12 cellular contexts compared by ENCODE assay signal in genomic region chr11:62610403-62610802, GRCh38. TPM values are rescaled to one million over a fixed set of nuclear protein-coding genes. Genes with fewer than 3 reads are reported as not detected.
DNase-seq lines count a peak whose midpoint lies in the region; ATAC-seq and TF ChIP-seq lines count a peak whose summit lies in the region.
"Had no signal": no experiment of that assay in that cellular context is flagged by ENCODE, and none has a peak within 500 bp of the region (broad histone marks: within the 10 kb centered on the region; RNA-seq: fewer than 3 reads in every experiment).

No MANE protein-coding gene starts in this region.

- TF ChIP-seq CTCF in nephron progenitor cell (IDR thresholded peaks at IDR 0.05) = no peak

- peaks cover 39 to 72% (median 44%) of the 10 kb centered on the region in 3 donors for H3K4me1 Mint-ChIP-seq in CD8-positive, alpha-beta memory T cell
- peaks cover 10 to 18% (median 17%) of the 10 kb centered on the region in 3 donors for H3K4me1 Mint-ChIP-seq in IgD-negative memory B cell
- H3K4me1 Mint-ChIP-seq in activated naive CD8-positive, alpha-beta T cell treated with anti-CD3 and anti-CD28 coated beads, Interleukin-2, amount 10 ng/mL, durations not matched to agents 7 days and 5 days = peaks cover 39% of the 10 kb centered on the region
- peaks cover 77% of the 10 kb centered on the region for H3K4me1 Mint-ChIP-seq in nephron progenitor cell

- peaks cover 0 to 66% (median 7%) of the 10 kb centered on the region in 3 donors for H3K36me3 Mint-ChIP-seq in CD8-positive, alpha-beta memory T cell
- H3K36me3 Mint-ChIP-seq in IgD-negative memory B cell (no peaks in the 10 kb centered on the region), nephron progenitor cell (ENCODE audit: low read depth) (peaks cover 14% of the 10 kb centered on the region)
- H3K36me3 Mint-ChIP-seq in activated naive CD8-positive, alpha-beta T cell treated with anti-CD3 and anti-CD28 coated beads, Interleukin-2, amount 10 ng/mL, durations not matched to agents 7 days and 5 days = peaks cover 16% of the 10 kb centered on the region

- peaks cover 30% of the 10 kb centered on the region for H3K4me1 ChIP-seq in CD8-positive, alpha-beta memory T cell (ENCODE audit: insufficient read depth, low read length)

- POLR2A ChIA-PET in CD8-positive, alpha-beta memory T cell (lab: Charles Lee) = interaction anchor here (0.5 to 5.4 kb wide), 4 partner anchors 8 to 176 kb away, joined by 3 to 32 read pairs (median 15); partner anchors contain the start of genes MTA2 and TUT1
- POLR2A ChIA-PET in activated naive CD8-positive, alpha-beta T cell treated with anti-CD3 and anti-CD28 coated beads, Interleukin-2, amount 10 ng/mL, durations not matched to agents 7 days and 5 days (lab: Charles Lee) = interaction anchor here (1.0 to 5.0 kb wide), 8 partner anchors 9 to 271 kb away, joined by 3 to 50 read pairs (median 22); partner anchors contain the start of genes B3GAT3, C11orf98, CSKMT and INTS5

- no peaks in the 10 kb centered on the region for H3K27me3 ChIP-seq in CD8-positive, alpha-beta memory T cell (ENCODE audit: insufficient read depth, low read length, poor library complexity, severe bottlenecking)
- H3K27me3 ChIP-seq: ascending aorta, foreskin keratinocyte had no signal

- CTCF ChIA-PET in CD8-positive, alpha-beta memory T cell (lab: Charles Lee) = interaction anchor here (0.5 to 3.8 kb wide), 5 partner anchors 10 to 55 kb away, joined by 3 to 15 read pairs (median 6); partner anchors contain the start of genes B3GAT3, C11orf98 and CSKMT

- no peaks in the 10 kb centered on the region for H3K9me3 Mint-ChIP-seq in CD8-positive, alpha-beta memory T cell
- H3K9me3 Mint-ChIP-seq in IgD-negative memory B cell = no peaks in the 10 kb centered on the region
- H3K9me3 Mint-ChIP-seq in activated naive CD8-positive, alpha-beta T cell treated with anti-CD3 and anti-CD28 coated beads, Interleukin-2, amount 10 ng/mL, durations not matched to agents 7 days and 5 days = no peaks in the 10 kb centered on the region
- no peaks in the 10 kb centered on the region for H3K9me3 Mint-ChIP-seq in nephron progenitor cell

- H3K27ac Mint-ChIP-seq in CD8-positive, alpha-beta memory T cell = peak overlapping the region; percentile 50 to 98 (median 77)
- H3K27ac Mint-ChIP-seq in IgD-negative memory B cell (peak overlapping the region in 2 of 3 donors; percentile 82 to 98), nephron progenitor cell (peak overlapping the region; percentile 36)
- H3K27ac Mint-ChIP-seq in activated naive CD8-positive, alpha-beta T cell treated with anti-CD3 and anti-CD28 coated beads, Interleukin-2, amount 10 ng/mL, durations not matched to agents 7 days and 5 days = peak overlapping the region; percentile 93

- no peak for DNase-seq in CD8-positive, alpha-beta memory T cell
- no peak for DNase-seq in activated naive CD8-positive, alpha-beta T cell treated with anti-CD3 and anti-CD28 coated beads, Interleukin-2, amount 10 ng/mL, durations not matched to agents 7 days and 5 days
- no peak for DNase-seq in nephron progenitor cell
- no peak for DNase-seq in activated gamma-delta T cell (lab: John Stamatoyannopoulos, UW)
- no peak for DNase-seq in NCI-H748 (lab: John Stamatoyannopoulos, UW; ENCODE audit: unreplicated experiment)
- no peak for DNase-seq in EL
- DNase-seq: effector CD4-positive, alpha-beta T cell; foreskin keratinocyte; NCI-H2171; OCI-M1 had no signal

- no peak overlapping the region for H3K4me3 ChIP-seq in CD8-positive, alpha-beta memory T cell (ENCODE audit: low read length)

- peaks cover 37% of the 10 kb centered on the region for H3K36me3 ChIP-seq in CD8-positive, alpha-beta memory T cell (ENCODE audit: insufficient read depth, low read length)

- no peaks in the 10 kb centered on the region for H3K27me3 Mint-ChIP-seq in CD8-positive, alpha-beta memory T cell
- H3K27me3 Mint-ChIP-seq in IgD-negative memory B cell (no peaks in the 10 kb centered on the region), nephron progenitor cell (ENCODE audit: low read depth, poor library complexity) (peaks cover 6% of the 10 kb centered on the region)
- no peaks in the 10 kb centered on the region for H3K27me3 Mint-ChIP-seq in activated naive CD8-positive, alpha-beta T cell treated with anti-CD3 and anti-CD28 coated beads, Interleukin-2, amount 10 ng/mL, durations not matched to agents 7 days and 5 days

- H3K9me3 ChIP-seq in CD8-positive, alpha-beta memory T cell (ENCODE audit: low read length) = no peaks in the 10 kb centered on the region
- H3K9me3 ChIP-seq: ascending aorta had no signal

- peak overlapping the region; percentile 83 for H3K27ac ChIP-seq in CD8-positive, alpha-beta memory T cell (ENCODE audit: low read depth, low read length)
- H3K27ac ChIP-seq: foreskin keratinocyte had no signal

- no peak for ATAC-seq in activated naive CD8-positive, alpha-beta T cell treated with anti-CD3 and anti-CD28 coated beads, Interleukin-2, amount 10 ng/mL, durations not matched to agents 7 days and 5 days (ENCODE audit: low read depth)
- ATAC-seq: foreskin keratinocyte had no signal

- H3K4me3 Mint-ChIP-seq in CD8-positive, alpha-beta memory T cell = peak overlapping the region; percentile 64 to 89 (median 78)
- H3K4me3 Mint-ChIP-seq in IgD-negative memory B cell = peak overlapping the region; percentile 47 to 95 (median 71)
- peak overlapping the region; percentile 90 for H3K4me3 Mint-ChIP-seq in activated naive CD8-positive, alpha-beta T cell treated with anti-CD3 and anti-CD28 coated beads, Interleukin-2, amount 10 ng/mL, durations not matched to agents 7 days and 5 days
- H3K4me3 Mint-ChIP-seq in nephron progenitor cell = peak overlapping the region; percentile 92

RNA-seq across cellular contexts. Expression of gene EML3, which starts 2.2 kb away (rescaled TPM):
- 100 to 1,000 TPM; 133 to 134 TPM for total RNA-seq in CD8-positive, alpha-beta memory T cell
- polyA plus RNA-seq in CD8-positive, alpha-beta memory T cell = 22.9 TPM
- polyA plus RNA-seq in IgD-negative memory B cell = 13.8 TPM
- total RNA-seq in activated naive CD8-positive, alpha-beta T cell treated with anti-CD3 and anti-CD28 coated beads, Interleukin-2, amount 10 ng/mL, durations not matched to agents 7 days and 5 days = 100 to 1,000 TPM; 183 to 185 TPM

RNA-seq across cellular contexts. Expression of gene ROM1, which starts 2.7 kb away (rescaled TPM):
- total RNA-seq in CD8-positive, alpha-beta memory T cell = 1 to 10 TPM; 4.9 to 5.3 TPM
- polyA plus RNA-seq in CD8-positive, alpha-beta memory T cell = 1.7 TPM
- polyA plus RNA-seq in IgD-negative memory B cell = 0.19 TPM
- 1 to 10 TPM; 1.4 to 2.4 TPM for total RNA-seq in activated naive CD8-positive, alpha-beta T cell treated with anti-CD3 and anti-CD28 coated beads, Interleukin-2, amount 10 ng/mL, durations not matched to agents 7 days and 5 days
- total RNA-seq: ascending aorta had no signal

RNA-seq across cellular contexts. Expression of gene MTA2, which starts 8.7 kb away (rescaled TPM):
- 100 to 1,000 TPM; 248 to 263 TPM for total RNA-seq in CD8-positive, alpha-beta memory T cell
- polyA plus RNA-seq in CD8-positive, alpha-beta memory T cell = 37.4 TPM
- 32.9 TPM for polyA plus RNA-seq in IgD-negative memory B cell
- 100 to 1,000 TPM; 231 to 233 TPM for total RNA-seq in activated naive CD8-positive, alpha-beta T cell treated with anti-CD3 and anti-CD28 coated beads, Interleukin-2, amount 10 ng/mL, durations not matched to agents 7 days and 5 days

RNA-seq across cellular contexts. Expression of gene B3GAT3, which starts 11.4 kb away (rescaled TPM):
- 10 to 100 TPM; 67.4 to 68.2 TPM for total RNA-seq in CD8-positive, alpha-beta memory T cell
- 48.9 TPM for polyA plus RNA-seq in CD8-positive, alpha-beta memory T cell
- polyA plus RNA-seq in IgD-negative memory B cell = 36.1 TPM
- 10 to 100 TPM; 76.1 to 87.0 TPM for total RNA-seq in activated naive CD8-positive, alpha-beta T cell treated with anti-CD3 and anti-CD28 coated beads, Interleukin-2, amount 10 ng/mL, durations not matched to agents 7 days and 5 days

RNA-seq across cellular contexts. Expression of gene TUT1, which starts 19.1 kb away (rescaled TPM):
- total RNA-seq in CD8-positive, alpha-beta memory T cell = 10 to 100 TPM; 30.8 to 32.7 TPM
- 13.7 TPM for polyA plus RNA-seq in CD8-positive, alpha-beta memory T cell
- 19.2 TPM for polyA plus RNA-seq in IgD-negative memory B cell
- total RNA-seq in activated naive CD8-positive, alpha-beta T cell treated with anti-CD3 and anti-CD28 coated beads, Interleukin-2, amount 10 ng/mL, durations not matched to agents 7 days and 5 days = 10 to 100 TPM; 27.2 to 38.2 TPM

Comparison
In these comparisons a context has a peak if more than half of its experiments do, and no peak if none do; other contexts are left out.
1. H3K27ac Mint-ChIP-seq: peak in every context shown above with its lines; median percentile 93 in activated naive CD8-positive, alpha-beta T cell treated with anti-CD3 and anti-CD28 coated beads, Interleukin-2, amount 10 ng/mL, durations not matched to agents 7 days and 5 days; 90 in IgD-negative memory B cell; 77 in CD8-positive, alpha-beta memory T cell; 36 in nephron progenitor cell.